31 cellular contexts compared by ENCODE assay signal in the genomic region with DNA sequence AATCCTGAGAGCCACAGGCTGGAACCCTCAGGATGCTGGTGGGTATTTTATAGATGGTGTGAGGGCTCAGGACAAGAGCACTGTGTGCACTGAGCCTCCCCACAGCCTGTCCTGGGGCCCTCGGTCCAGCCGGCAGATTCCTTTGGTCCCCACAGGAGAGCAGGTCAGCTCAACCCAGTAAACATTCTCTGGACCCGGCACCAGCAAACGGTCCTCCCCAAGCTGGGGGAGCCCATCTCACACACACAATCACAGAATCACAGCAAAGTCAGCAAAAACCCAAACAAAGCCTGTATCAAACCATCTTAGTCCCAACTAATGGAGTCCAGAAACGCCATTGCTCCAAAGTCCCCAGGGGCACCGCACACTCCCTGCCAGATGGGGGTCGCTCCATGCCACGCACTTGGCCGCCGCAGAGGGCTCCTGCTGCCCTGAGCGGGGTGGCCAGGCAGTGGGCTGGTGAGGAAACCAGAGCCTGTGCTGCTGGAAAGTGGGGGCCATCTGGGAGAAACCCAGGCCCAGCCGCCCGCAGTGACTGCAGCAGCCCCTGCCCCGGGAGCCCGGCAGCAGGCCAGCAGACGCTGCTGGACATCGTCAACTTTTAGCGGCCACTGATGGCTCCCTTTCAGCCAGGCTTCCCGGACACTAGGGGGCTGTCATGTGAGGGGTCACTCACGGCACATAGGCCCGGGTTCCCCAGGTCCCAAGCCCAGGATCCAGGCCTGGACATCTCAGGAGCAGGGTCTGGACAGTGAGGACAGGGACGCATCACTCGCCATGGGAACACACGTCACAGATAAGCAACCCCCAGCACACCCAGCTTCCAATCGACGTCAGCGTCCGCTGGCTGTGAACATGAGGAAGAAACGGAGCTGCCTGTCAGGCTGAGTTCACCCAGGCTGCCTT. TPM values are rescaled to one million over a fixed set of nuclear protein-coding genes. Genes with fewer than 3 reads are reported as not detected.
DNase-seq lines count a peak whose midpoint lies in the region; ATAC-seq and TF ChIP-seq lines count a peak whose summit lies in the region.
"Had no signal": no experiment of that assay in that cellular context is flagged by ENCODE, and none has a peak within 500 bp of the region (broad histone marks: within the 10 kb centered on the region; RNA-seq: fewer than 3 reads in every experiment).

No MANE protein-coding gene starts in this region.

- peaks cover 21% of the 10 kb centered on the region for H3K27me3 Mint-ChIP-seq in HFFc6 (ENCODE audit: insufficient read depth)
- H3K27me3 Mint-ChIP-seq: activated CD4-positive, alpha-beta memory T cell treated with anti-CD3 and anti-CD28 coated beads for 36 hours; activated naive CD4-positive, alpha-beta T cell treated with anti-CD3 and anti-CD28 coated beads, Interleukin-2, amount 50 U/mL, for 24 hours; type B pancreatic cell had no signal

- peak; percentile 50 to 84 for ATAC-seq in left cardiac atrium
- ATAC-seq in GM21528 (IDR thresholded peaks at IDR 0.05; ENCODE audit: low FRiP score, unreplicated experiment), result no peak
- ATAC-seq: activated CD4-positive, CD25-positive, alpha-beta regulatory T cell treated with anti-CD3 and anti-CD28 coated beads, Interleukin-2, amount 50 U/mL, for 24 hours had no signal

- no peak for TF ChIP-seq POLR2A in suprapubic skin (IDR thresholded peaks at IDR 0.05)

- no peak for TF ChIP-seq EP300 in suprapubic skin (IDR thresholded peaks at IDR 0.05)

- no peaks in the 10 kb centered on the region for H3K36me3 ChIP-seq in mesodermal cell (ENCODE audit: control insufficient read depth, insufficient read depth, low read length)
- no peaks in the 10 kb centered on the region for H3K36me3 ChIP-seq in suprapubic skin
- H3K36me3 ChIP-seq: HAP-1, SJSA1, spleen had no signal

- no peaks in the 10 kb centered on the region for H3K27me3 ChIP-seq in suprapubic skin
- H3K27me3 ChIP-seq: spleen had no signal

- H3K4me1 Mint-ChIP-seq in HFFc6 (ENCODE audit: low read depth), result no peaks in the 10 kb centered on the region
- H3K4me1 Mint-ChIP-seq: activated naive CD4-positive, alpha-beta T cell treated with anti-CD3 and anti-CD28 coated beads, Interleukin-2, amount 50 U/mL, for 24 hours had no signal

- no peaks in the 10 kb centered on the region for H3K9me3 ChIP-seq in mesodermal cell (ENCODE audit: control insufficient read depth, low read length)
- no peaks in the 10 kb centered on the region for H3K9me3 ChIP-seq in suprapubic skin
- H3K9me3 ChIP-seq: HAP-1, SJSA1, spleen had no signal

- no peak overlapping the region for H3K27ac Mint-ChIP-seq in HFFc6
- H3K27ac Mint-ChIP-seq: activated CD4-positive, alpha-beta memory T cell treated with anti-CD3 and anti-CD28 coated beads for 36 hours; activated naive CD4-positive, alpha-beta T cell treated with anti-CD3 and anti-CD28 coated beads, Interleukin-2, amount 50 U/mL, for 24 hours; activated T-helper 2 cell treated with anti-CD3 and anti-CD28 coated beads, Interferon-gamma antibody, Interleukin-2, Interleukin-4, amounts not matched to agents 10 μg/mL and 5 μg/mL and 100 μg/mL, durations not matched to agents 14 hours and 24 hours and 36 hours; T-helper 1 cell treated with Interleukin-12 subunit alpha and Interleukin-12 subunit beta and Interleukin-4 antibody, amounts not matched to agents 30 μg/mL and 1 μg/mL, for 36 hours; type B pancreatic cell had no signal

- intact Hi-C loops in left cardiac atrium (cut with DNase I), result no loop called here

- H3K4me1 ChIP-seq in mesodermal cell (ENCODE audit: control insufficient read depth, insufficient read depth, low read length, poor library complexity, severe bottlenecking) (peaks cover 4% of the 10 kb centered on the region), suprapubic skin (no peaks in the 10 kb centered on the region)
- H3K4me1 ChIP-seq: HAP-1, SJSA1, spleen had no signal

- H3K4me3 ChIP-seq in cardiac fibroblast (replicated peaks in 1 of 2; ENCODE audit: low read depth in 2 of 2, low read length in 2 of 2) (no peak overlapping the region), mesodermal cell (ENCODE audit: extremely low read depth, insufficient read depth, low read length, poor library complexity, severe bottlenecking) (no peak overlapping the region), suprapubic skin (no peak overlapping the region)
- H3K4me3 ChIP-seq: HAP-1, SJSA1, spleen had no signal

- H3K4me3 Mint-ChIP-seq in HFFc6, result no peak overlapping the region
- H3K4me3 Mint-ChIP-seq: activated CD4-positive, alpha-beta memory T cell treated with anti-CD3 and anti-CD28 coated beads for 36 hours; activated naive CD4-positive, alpha-beta T cell treated with anti-CD3 and anti-CD28 coated beads, Interleukin-2, amount 50 U/mL, for 24 hours; T-helper 1 cell treated with Interleukin-12 subunit alpha and Interleukin-12 subunit beta and Interleukin-4 antibody, amounts not matched to agents 30 μg/mL and 1 μg/mL, for 36 hours; type B pancreatic cell had no signal

- H3K9me3 Mint-ChIP-seq in HFFc6, result no peaks in the 10 kb centered on the region
- H3K9me3 Mint-ChIP-seq: activated CD4-positive, alpha-beta memory T cell treated with anti-CD3 and anti-CD28 coated beads for 36 hours; activated naive CD4-positive, alpha-beta T cell treated with anti-CD3 and anti-CD28 coated beads, Interleukin-2, amount 50 U/mL, for 24 hours; activated T-helper 2 cell treated with anti-CD3 and anti-CD28 coated beads, Interferon-gamma antibody, Interleukin-2, Interleukin-4, amounts not matched to agents 10 μg/mL and 5 μg/mL and 100 μg/mL, durations not matched to agents 14 hours and 24 hours and 36 hours; T-helper 1 cell treated with Interleukin-12 subunit alpha and Interleukin-12 subunit beta and Interleukin-4 antibody, amounts not matched to agents 30 μg/mL and 1 μg/mL, for 36 hours; type B pancreatic cell had no signal

- TF ChIP-seq CTCF in HFFc6 (IDR thresholded peaks at IDR 0.05) (0 out of 2 replicates have a peak, but pooled peaks have one; percentile 17), cardiac fibroblast (IDR thresholded peaks at IDR 0.05; ENCODE audit: low read depth, low read length) (peak; percentile 17), suprapubic skin (IDR thresholded peaks at IDR 0.05) (no peak)

- no peaks in the 10 kb centered on the region for H3K36me3 Mint-ChIP-seq in HFFc6 (ENCODE audit: low read depth)
- H3K36me3 Mint-ChIP-seq: activated CD4-positive, alpha-beta memory T cell treated with anti-CD3 and anti-CD28 coated beads for 36 hours; activated naive CD4-positive, alpha-beta T cell treated with anti-CD3 and anti-CD28 coated beads, Interleukin-2, amount 50 U/mL, for 24 hours; type B pancreatic cell had no signal

- peak overlapping the region; percentile 10 for H3K27ac ChIP-seq in mesodermal cell (ENCODE audit: low read depth, low read length, severe bottlenecking)
- H3K27ac ChIP-seq in suprapubic skin, result no peak overlapping the region
- H3K27ac ChIP-seq: SJSA1, spleen had no signal

- DNase-seq in HFFc6 (no peak), cardiac fibroblast (ENCODE audit: low read depth in 2 of 2) (peak; percentile 52 to 78), left cardiac atrium (peak; percentile 75), putamen (ENCODE audit: low spot score) (no peak), suprapubic skin (ENCODE audit: low spot score in 2 of 2) (no peak), medulla oblongata (ENCODE audit: extremely low spot score) (no peak)
- DNase-seq: activated CD4-positive, alpha-beta memory T cell treated with anti-CD3 and anti-CD28 coated beads for 36 hours; activated CD8-positive, alpha-beta memory T cell treated with anti-CD3 and anti-CD28 coated beads, Interleukin-2, amount 50 U/mL, for 48 hours; caudate nucleus; COR-L47; dermis blood vessel endothelial cell; GF-D8; KG1; mammary epithelial cell; MM.1S; NCI-H1417; NCI-H2081; NCI-H226; occipital lobe; spleen; stimulated activated CD4-positive, alpha-beta T cell treated with anti-CD3 and anti-CD28 coated beads, Interleukin-2, amount 100 ng/mL, for 48 hours had no signal

- 85 to 90% methylated on average over 26 to 29 of the region's 29 CpGs for WGBS in mesodermal cell (ENCODE audit: insufficient coverage in 2 of 2), 2 experiments
- whole genome bisulfite sequencing in suprapubic skin, result 100% methylated on average over 9 of the region's 29 CpGs

RNA-seq across cellular contexts. Expression of gene DPYSL4, which starts 52.6 kb away (rescaled TPM):
- 1 to 10 TPM in 2 of 6 experiments, under 1 TPM in 4; 0.13 to 2.4 (median 0.34) TPM for total RNA-seq in HFFc6 (2021; fragmentation: NEBNext Ultra II Directional; extraction: Animal tissue kit (Norgen Biotek cat#: 25700))
- total RNA-seq in left cardiac atrium, result 1 to 10 TPM; 1.4 to 9.9 TPM
- 18.5 TPM for polyA plus RNA-seq in mesodermal cell (2013, experiment 1 of 2)
- polyA plus RNA-seq in mesodermal cell (2013, experiment 2 of 2), result 17.0 TPM
- total RNA-seq in suprapubic skin, result 1 to 10 TPM in 1 of 4 donors, under 1 TPM in 2, not detected in 1; 0.38 to 1.7 (median 0.91) TPM
- total RNA-seq: HT1080 had no signal

Comparison
In these comparisons a context has a peak if more than half of its experiments do, and no peak if none do; other contexts are left out.
1. DNase-seq: peak in cardiac fibroblast (2 of 2) and left cardiac atrium (single experiment); none in HFFc6 (single experiment), putamen (single experiment), suprapubic skin (0 of 2) and medulla oblongata (single experiment).
2. CTCF ChIP-seq: peak in HFFc6 (single experiment) and cardiac fibroblast (single experiment); none in suprapubic skin (0 of 2).